In genomic region chr7:154832557-154833138, GRCh38 we compare ENCODE assay signal across 11 cellular contexts.
DNase-seq lines count a peak whose midpoint lies in the region; ATAC-seq, FAIRE-seq and TF ChIP-seq lines count a peak whose summit lies in the region.
"Had no signal": no experiment of that assay in that cellular context is flagged by ENCODE, and none has a peak within 500 bp of the region (broad histone marks: within the 10 kb centered on the region; RNA-seq: fewer than 3 reads in every experiment).

No MANE protein-coding gene starts in this region.

- no peaks in the 10 kb centered on the region for H3K4me1 Mint-ChIP-seq in natural killer cell

- no peak overlapping the region for H3K27ac ChIP-seq in ovary
- H3K27ac ChIP-seq: SJSA1 had no signal

- TF ChIP-seq EP300 in ovary (IDR thresholded peaks at IDR 0.05), result no peak

- no peaks in the 10 kb centered on the region for H3K9me3 ChIP-seq in ovary
- H3K9me3 ChIP-seq: SJSA1 had no signal

- 61 to 68% (median 67%) methylated on average over 12 of the region's 12 CpGs for WGBS in ovary, 3 donors

- no peaks in the 10 kb centered on the region for H3K36me3 Mint-ChIP-seq in natural killer cell
- H3K36me3 Mint-ChIP-seq: activated naive CD4-positive, alpha-beta T cell treated with anti-CD3 and anti-CD28 coated beads, Interleukin-2, amount 50 U/mL, for 72 hours; stimulated activated naive B cell treated with anti-CD40 and anti-IgM and Interleukin-4, amounts not matched to agents 10 μg/mL and 1 μg/mL and 100 μg/mL, for 72 hours had no signal

- H3K36me3 ChIP-seq in ovary, result no peaks in the 10 kb centered on the region
- H3K36me3 ChIP-seq: SJSA1 had no signal

- ATAC-seq in left ventricle myocardium superior (no peak), natural killer cell (no peak)
- ATAC-seq: activated naive CD4-positive, alpha-beta T cell treated with anti-CD3 and anti-CD28 coated beads, Interleukin-2, amount 50 U/mL, for 72 hours had no signal

- no peak overlapping the region for H3K27ac Mint-ChIP-seq in natural killer cell
- H3K27ac Mint-ChIP-seq: activated naive CD4-positive, alpha-beta T cell treated with anti-CD3 and anti-CD28 coated beads, Interleukin-2, amount 50 U/mL, for 72 hours; stimulated activated naive B cell treated with anti-CD40 and anti-IgM and Interleukin-4, amounts not matched to agents 10 μg/mL and 1 μg/mL and 100 μg/mL, for 72 hours had no signal

- peaks cover 2 to 3% of the 10 kb centered on the region in 2 donors for H3K27me3 Mint-ChIP-seq in natural killer cell (ENCODE audit: low read depth in 2 of 2)

- FAIRE-seq in GM12892 (lab: Jason Lieb, UNC), result no peak

- H3K9me3 Mint-ChIP-seq in natural killer cell, result no peaks in the 10 kb centered on the region
- H3K9me3 Mint-ChIP-seq: activated naive CD4-positive, alpha-beta T cell treated with anti-CD3 and anti-CD28 coated beads, Interleukin-2, amount 50 U/mL, for 72 hours had no signal

- no peaks in the 10 kb centered on the region for H3K4me1 ChIP-seq in ovary (ENCODE audit: insufficient read depth)
- H3K4me1 ChIP-seq: SJSA1 had no signal

- no peak overlapping the region for H3K4me3 ChIP-seq in ovary
- H3K4me3 ChIP-seq: SJSA1 had no signal

- H3K4me3 Mint-ChIP-seq in natural killer cell, result no peak overlapping the region
- H3K4me3 Mint-ChIP-seq: stimulated activated naive B cell treated with anti-CD40 and anti-IgM and Interleukin-4, amounts not matched to agents 10 μg/mL and 1 μg/mL and 100 μg/mL, for 72 hours had no signal

- TF ChIP-seq POLR2A in GM12892 (IDR thresholded peaks at IDR 0.05; ENCODE audit: low read depth, low read length), result no peak
- TF ChIP-seq POLR2A in ovary (IDR thresholded peaks at IDR 0.05), result no peak

- TF ChIP-seq CTCF in GM20000 (IDR thresholded peaks at IDR 0.05; ENCODE audit: extremely low read depth, missing control alignments), result peak; percentile 5
- TF ChIP-seq CTCF in natural killer cell (IDR thresholded peaks at IDR 0.05), result no peak
- TF ChIP-seq CTCF in ovary (IDR thresholded peaks at IDR 0.05), result no peak

- intact Hi-C loops in left ventricle myocardium superior (cut with micrococcal nuclease) (no loop called here), natural killer cell (cut with micrococcal nuclease) (no loop called here), ovary (cut with DNase I) (no loop called here)

- DNase-seq in COLO668 (lab: John Stamatoyannopoulos, UW; ENCODE audit: unreplicated experiment) (peak; percentile 7), GM20000 (ENCODE audit: low spot score) (peak; percentile 38), NCI-H748 (lab: John Stamatoyannopoulos, UW; ENCODE audit: unreplicated experiment) (peak; percentile 75), inferior parietal cortex (ENCODE audit: extremely low spot score) (peak; percentile 62), left ventricle myocardium superior (no peak), natural killer cell (no peak), GM12892 (ENCODE audit: insufficient read length) (no peak), ovary (no peak)
- DNase-seq: stimulated activated naive B cell treated with anti-CD40 and anti-IgM and Interleukin-4, amounts not matched to agents 10 μg/mL and 1 μg/mL and 100 μg/mL, for 72 hours had no signal

- no peaks in the 10 kb centered on the region for H3K27me3 ChIP-seq in ovary
- H3K27me3 ChIP-seq: SJSA1 had no signal

Comparison
In these comparisons a context has a peak if more than half of its experiments do, and no peak if none do; other contexts are left out.
1. DNase-seq: peak in COLO668 (single experiment), GM20000 (single experiment), NCI-H748 (single experiment) and inferior parietal cortex (single experiment); none in left ventricle myocardium superior (single experiment), natural killer cell (single experiment), GM12892 (single experiment) and ovary (0 of 5).